ENCODE assay signal across 8 cellular contexts in genomic region chr14:69658664-69659261, GRCh38. TPM values are rescaled to one million over a fixed set of nuclear protein-coding genes. Genes with fewer than 3 reads are reported as not detected.
A peak's percentile ranks its signal among the peaks of the same experiment; 100 is the strongest.
DNase-seq lines count a peak whose midpoint lies in the region; ATAC-seq and TF ChIP-seq lines count a peak whose summit lies in the region.

No MANE protein-coding gene starts in this region.

- BruUV-seq in A673 (replicated peaks; lab: Mats Ljungman, UMichigan), result no TSS peak

- peaks cover 93% of the 10 kb centered on the region for H3K4me1 Mint-ChIP-seq in CD4-positive, alpha-beta T cell (ENCODE audit: low read depth)
- peaks cover 97 to 100% of the 10 kb centered on the region in 2 donors for H3K4me1 Mint-ChIP-seq in natural killer cell

- H3K27ac Mint-ChIP-seq in CD4-positive, alpha-beta T cell, result peak overlapping the region; percentile 33
- H3K27ac Mint-ChIP-seq in natural killer cell, result peak overlapping the region; percentile 51 to 87

- H3K27me3 ChIP-seq in CD4-positive, alpha-beta T cell (ENCODE audit: control insufficient read depth, insufficient read depth, low read length), result no peaks in the 10 kb centered on the region
- H3K27me3 ChIP-seq in colonic mucosa, result no peaks in the 10 kb centered on the region
- H3K27me3 ChIP-seq in A673 (replicated peaks; ENCODE audit: insufficient read depth, low read depth, low read length, poor library complexity), result no peaks in the 10 kb centered on the region

- no peaks in the 10 kb centered on the region for H3K9me3 ChIP-seq in CD4-positive, alpha-beta T cell (ENCODE audit: control insufficient read depth, low read length)
- H3K9me3 ChIP-seq in colonic mucosa (no peaks in the 10 kb centered on the region), A673 (ENCODE audit: low read depth, low read length, poor library complexity, severe bottlenecking) (no peaks in the 10 kb centered on the region)

- H3K27me3 Mint-ChIP-seq in CD4-positive, alpha-beta T cell, result no peaks in the 10 kb centered on the region
- no peaks in the 10 kb centered on the region for H3K27me3 Mint-ChIP-seq in natural killer cell (ENCODE audit: low read depth in 2 of 2)

- no peak overlapping the region for H3K4me3 Mint-ChIP-seq in CD4-positive, alpha-beta T cell
- no peak overlapping the region for H3K4me3 Mint-ChIP-seq in natural killer cell

- POLR2A ChIA-PET in CD4-positive, alpha-beta T cell (lab: Charles Lee), result no interaction called here
- POLR2A ChIA-PET in A673 (lab: Charles Lee; ENCODE audit: low non-redundant PET), result no interaction called here

- H3K27ac ChIP-seq in CD4-positive, alpha-beta T cell (ENCODE audit: low read depth, low read length), result no peak overlapping the region
- H3K27ac ChIP-seq in colonic mucosa, result peak overlapping the region; percentile 77
- H3K27ac ChIP-seq in A673 (ENCODE audit: low read depth, low read length, poor library complexity, severe bottlenecking), result no peak overlapping the region

- H3K4me3 ChIP-seq in colonic mucosa, result no peak overlapping the region
- no peak overlapping the region for H3K4me3 ChIP-seq in A673 (ENCODE audit: low read depth, low read length, poor library complexity, severe bottlenecking)

- no peak for TF ChIP-seq CTCF in CD4-positive, alpha-beta T cell (IDR thresholded peaks at IDR 0.05)
- no peak for TF ChIP-seq CTCF in colonic mucosa (IDR thresholded peaks at IDR 0.05)
- TF ChIP-seq CTCF in natural killer cell (IDR thresholded peaks at IDR 0.05), result no peak
- TF ChIP-seq CTCF in A673 (conservative IDR thresholded peaks at IDR 0.05; ENCODE audit: low read depth, low read length), result no peak

- peak in 1 of 10 experiments; percentile 19 for DNase-seq in CD4-positive, alpha-beta T cell
- DNase-seq in NCI-H69 (lab: John Stamatoyannopoulos, UW) (peak; percentile 90), colonic mucosa (no peak), natural killer cell (no peak), A673 (ENCODE audit: low spot score) (no peak)

- H3K36me3 ChIP-seq in colonic mucosa, result no peaks in the 10 kb centered on the region
- no peaks in the 10 kb centered on the region for H3K36me3 ChIP-seq in A673 (ENCODE audit: insufficient read depth, low read length, poor library complexity, severe bottlenecking)

- peak overlapping the region in 1 of 2 donors; percentile 63 for H3K9ac ChIP-seq in colonic mucosa (ENCODE audit: low read depth in 2 of 2, low read length in 2 of 2)

- H3K4me1 ChIP-seq in colonic mucosa, result peaks cover 17% of the 10 kb centered on the region
- no peaks in the 10 kb centered on the region for H3K4me1 ChIP-seq in A673 (ENCODE audit: insufficient read depth, low read length, poor library complexity, severe bottlenecking)

- intact Hi-C loops in CD4-positive, alpha-beta T cell (cut with DNase I, micrococcal nuclease), result no loop called here
- intact Hi-C loops in colonic mucosa (cut with DNase I), result no loop called here
- intact Hi-C loops in natural killer cell (cut with micrococcal nuclease), result no loop called here
- intact Hi-C loops in A673 (cut with micrococcal nuclease; ENCODE audit: unreplicated experiment), result no loop called here

- ATAC-seq in CD4-positive, alpha-beta T cell (ENCODE audit: poor library complexity), result peak; percentile 43
- ATAC-seq in natural killer cell, result peak in 1 of 3 donors; percentile 55
- ATAC-seq in GM19455 (IDR thresholded peaks at IDR 0.05; ENCODE audit: unreplicated experiment), result no peak
- ATAC-seq in SK-N-SH treated with all-trans-retinoic acid at 6 μM for 48 hours, result no peak
- no peak for ATAC-seq in GM18861 (IDR thresholded peaks at IDR 0.05; ENCODE audit: unreplicated experiment)

- no peaks in the 10 kb centered on the region for H3K9me3 Mint-ChIP-seq in CD4-positive, alpha-beta T cell
- H3K9me3 Mint-ChIP-seq in natural killer cell, result no peaks in the 10 kb centered on the region

- CTCF ChIA-PET in CD4-positive, alpha-beta T cell (lab: Charles Lee), result interaction anchor here (1.2 kb wide), 1 partner anchor 11 kb away, joined by 3 read pairs; no protein-coding TSS in a partner anchor
- CTCF ChIA-PET in A673 (lab: Charles Lee), result no interaction called here

- peaks cover 78% of the 10 kb centered on the region for H3K36me3 Mint-ChIP-seq in CD4-positive, alpha-beta T cell (ENCODE audit: low read depth)
- H3K36me3 Mint-ChIP-seq in natural killer cell, result no peaks in the 10 kb centered on the region

TF ChIP-seq in SK-N-SH treated with all-trans-retinoic acid at 6 μM for 48 hours, 23 proteins besides CTCF, POLR2A, EP300 and RAD21:
- TF ChIP-seq ARNTL (CRISPR knock-in tag; IDR thresholded peaks at IDR 0.05; ENCODE audit: borderline replicate concordance, low read depth) (no peak), POU6F1 (CRISPR knock-in tag; IDR thresholded peaks at IDR 0.05; ENCODE audit: borderline replicate concordance, low read depth) (no peak), OSR1 (CRISPR knock-in tag; IDR thresholded peaks at IDR 0.05) (no peak), ISL1 (CRISPR knock-in tag; IDR thresholded peaks at IDR 0.05) (no peak), BACH2 (CRISPR knock-in tag; IDR thresholded peaks at IDR 0.05; ENCODE audit: borderline replicate concordance) (no peak), TCF4 (CRISPR knock-in tag; IDR thresholded peaks at IDR 0.05; ENCODE audit: borderline replicate concordance) (no peak)
- TF ChIP-seq, protein P1, sequence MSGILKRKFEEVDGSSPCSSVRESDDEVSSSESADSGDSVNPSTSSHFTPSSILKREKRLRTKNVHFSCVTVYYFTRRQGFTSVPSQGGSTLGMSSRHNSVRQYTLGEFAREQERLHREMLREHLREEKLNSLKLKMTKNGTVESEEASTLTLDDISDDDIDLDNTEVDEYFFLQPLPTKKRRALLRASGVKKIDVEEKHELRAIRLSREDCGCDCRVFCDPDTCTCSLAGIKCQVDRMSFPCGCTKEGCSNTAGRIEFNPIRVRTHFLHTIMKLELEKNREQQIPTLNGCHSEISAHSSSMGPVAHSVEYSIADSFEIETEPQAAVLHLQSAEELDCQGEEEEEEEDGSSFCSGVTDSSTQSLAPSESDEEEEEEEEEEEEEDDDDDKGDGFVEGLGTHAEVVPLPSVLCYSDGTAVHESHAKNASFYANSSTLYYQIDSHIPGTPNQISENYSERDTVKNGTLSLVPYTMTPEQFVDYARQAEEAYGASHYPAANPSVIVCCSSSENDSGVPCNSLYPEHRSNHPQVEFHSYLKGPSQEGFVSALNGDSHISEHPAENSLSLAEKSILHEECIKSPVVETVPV (CRISPR knock-in tag; IDR thresholded peaks at IDR 0.05), result no peak

RNA-seq across cellular contexts. Expression of gene SUSD6, which starts 47.4 kb away (rescaled TPM):
- total RNA-seq in CD4-positive, alpha-beta T cell, result 10 to 100 TPM; 93.7 to 95.1 TPM
- 10 to 100 TPM; 27.3 to 70.3 TPM for total RNA-seq in colonic mucosa
- total RNA-seq in natural killer cell, result 100 to 1,000 TPM; 119 to 144 (median 140) TPM
- 9.2 and 13.1 TPM in 2 replicates for total RNA-seq in A673 (2021)
